9 cellular contexts compared by ENCODE assay signal in the genomic region with DNA sequence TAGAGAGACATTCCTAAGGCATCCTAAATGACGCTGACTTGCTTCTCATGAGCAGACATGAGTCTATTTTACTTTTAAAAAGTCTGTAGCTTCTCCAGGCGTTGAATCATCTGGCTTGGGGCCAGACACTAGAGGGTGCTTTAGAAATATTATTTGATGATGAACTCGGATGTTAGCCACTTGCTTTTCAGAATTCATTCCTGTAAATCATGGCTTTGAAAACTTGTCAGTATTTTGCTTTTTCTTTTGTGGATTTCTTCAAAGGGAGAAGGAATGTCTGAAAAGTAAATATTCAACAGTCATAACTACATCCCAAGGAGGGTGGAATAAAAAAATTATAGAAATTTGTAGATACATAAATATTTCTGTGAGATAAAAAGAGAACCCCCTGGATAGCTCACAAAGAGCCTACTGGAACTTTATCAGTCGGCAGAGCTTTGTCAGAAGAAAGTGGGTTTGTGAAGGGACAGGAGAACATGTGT.
DNase-seq lines count a peak whose midpoint lies in the region; ATAC-seq, FAIRE-seq and TF ChIP-seq lines count a peak whose summit lies in the region.
"Had no signal": no experiment of that assay in that cellular context is flagged by ENCODE, and none has a peak within 500 bp of the region (broad histone marks: within the 10 kb centered on the region; RNA-seq: fewer than 3 reads in every experiment).

No MANE protein-coding gene starts in this region.

- intact Hi-C loops in adrenal gland (cut with DNase I): no loop called here

- no peaks in the 10 kb centered on the region for H3K27me3 ChIP-seq in adrenal gland
- no peaks in the 10 kb centered on the region for H3K27me3 ChIP-seq in keratinocyte (ENCODE audit: control insufficient read depth, extremely low read depth, insufficient read depth, low read length)
- H3K27me3 ChIP-seq: BLaER1 treated with 17β-estradiol and CSF1 and Interleukin-3, amounts not matched to agents 10 nM and 100 nM had no signal

- dilution Hi-C loops in keratinocyte (cut with MboI; ENCODE audit: extremely low pct_ligation_motif_present, low sequenced_read_pairs): no loop called here

- peak in 5 of 6 experiments; percentile 5 to 31 (median 24) for TF ChIP-seq CTCF in adrenal gland (IDR thresholded peaks at IDR 0.05)
- peak in 1 of 3 experiments; percentile 20 for TF ChIP-seq CTCF in keratinocyte (optimal IDR thresholded peaks at IDR 0.05 in 1 of 3, IDR thresholded peaks at IDR 0.05 in 1 of 3, conservative IDR thresholded peaks at IDR 0.05 in 1 of 3; ENCODE audit: extremely low read depth in 1 of 3, insufficient read depth in 2 of 3, low read length in 3 of 3)

- no peaks in the 10 kb centered on the region for H4K20me1 ChIP-seq in keratinocyte (ENCODE audit: control insufficient read depth, extremely low read depth, insufficient read depth, low read length)
- H4K20me1 ChIP-seq: BLaER1 treated with 17β-estradiol and CSF1 and Interleukin-3, amounts not matched to agents 10 nM and 100 nM had no signal

- H3K27me3 Mint-ChIP-seq in activated T-helper 17 cell treated with anti-CD3 and anti-CD28 coated beads, Interleukin-2, amount 50 U/mL, for 72 hours: no peaks in the 10 kb centered on the region

- H3K9me3 ChIP-seq in adrenal gland (replicated peaks in 1 of 3): no peaks in the 10 kb centered on the region
- H3K9me3 ChIP-seq in keratinocyte (ENCODE audit: control insufficient read depth, low read depth, low read length): no peaks in the 10 kb centered on the region
- H3K9me3 ChIP-seq: BLaER1 treated with 17β-estradiol and CSF1 and Interleukin-3, amounts not matched to agents 10 nM and 100 nM had no signal

- ATAC-seq in activated T-helper 17 cell treated with anti-CD3 and anti-CD28 coated beads, Interleukin-2, amount 50 U/mL, for 72 hours (replicated peaks): no peak
- no peak for ATAC-seq in HG03175 (IDR thresholded peaks at IDR 0.05; ENCODE audit: unreplicated experiment)

- H3K27ac ChIP-seq in adrenal gland (no peak overlapping the region), keratinocyte (ENCODE audit: control insufficient read depth, insufficient read depth, low read length) (no peak overlapping the region)
- H3K27ac ChIP-seq: BLaER1 treated with 17β-estradiol and CSF1 and Interleukin-3, amounts not matched to agents 10 nM and 100 nM had no signal

- no peak for TF ChIP-seq POLR2A in adrenal gland (IDR thresholded peaks at IDR 0.05)

- no peak overlapping the region for H2AFZ ChIP-seq in keratinocyte (ENCODE audit: control insufficient read depth, low read length)

- no peaks in the 10 kb centered on the region for H3K79me2 ChIP-seq in keratinocyte (ENCODE audit: control insufficient read depth, insufficient read depth, low read length)

- no peak overlapping the region for H3K4me3 ChIP-seq in adrenal gland
- H3K4me3 ChIP-seq in keratinocyte (ENCODE audit: control insufficient read depth in 2 of 3, extremely low read depth in 1 of 3, insufficient read depth in 2 of 3, low read depth in 1 of 3, low read length in 3 of 3): no peak overlapping the region
- H3K4me3 ChIP-seq: BLaER1 treated with 17β-estradiol and CSF1 and Interleukin-3, amounts not matched to agents 10 nM and 100 nM had no signal

- WGBS in adrenal gland, 4 donors: 14 to 19% (median 17%) methylated on average over 4 of the region's 4 CpGs

- H3K4me1 Mint-ChIP-seq in activated T-helper 17 cell treated with anti-CD3 and anti-CD28 coated beads, Interleukin-2, amount 50 U/mL, for 72 hours: no peaks in the 10 kb centered on the region

- no peak overlapping the region for H3K4me2 ChIP-seq in keratinocyte (ENCODE audit: control insufficient read depth, extremely low read depth, insufficient read depth, low read depth, low read length)
- H3K4me2 ChIP-seq: BLaER1 treated with 17β-estradiol and CSF1 and Interleukin-3, amounts not matched to agents 10 nM and 100 nM had no signal

- H3K9ac ChIP-seq in keratinocyte (ENCODE audit: control insufficient read depth, extremely low read depth, insufficient read depth, low read length): no peak overlapping the region
- H3K9ac ChIP-seq: BLaER1 treated with 17β-estradiol and CSF1 and Interleukin-3, amounts not matched to agents 10 nM and 100 nM had no signal

- H3K9me3 Mint-ChIP-seq in activated T-helper 17 cell treated with anti-CD3 and anti-CD28 coated beads, Interleukin-2, amount 50 U/mL, for 72 hours: no peaks in the 10 kb centered on the region

- H3K4me3 Mint-ChIP-seq in activated T-helper 17 cell treated with anti-CD3 and anti-CD28 coated beads, Interleukin-2, amount 50 U/mL, for 72 hours: no peak overlapping the region

- peaks cover 0 to 20% of the 10 kb centered on the region in 2 donors for H3K4me1 ChIP-seq in adrenal gland (replicated peaks in 1 of 2)
- peaks cover 12% of the 10 kb centered on the region for H3K4me1 ChIP-seq in keratinocyte (ENCODE audit: control insufficient read depth, extremely low read depth, insufficient read depth, low read length)
- H3K4me1 ChIP-seq: BLaER1 treated with 17β-estradiol and CSF1 and Interleukin-3, amounts not matched to agents 10 nM and 100 nM had no signal

- no peaks in the 10 kb centered on the region for H3K36me3 Mint-ChIP-seq in activated T-helper 17 cell treated with anti-CD3 and anti-CD28 coated beads, Interleukin-2, amount 50 U/mL, for 72 hours (ENCODE audit: low read depth)

- no peaks in the 10 kb centered on the region for H3K9me1 ChIP-seq in keratinocyte (ENCODE audit: control insufficient read depth, extremely low read depth, insufficient read depth, low read length)

- DNase-seq in NCI-H524 (lab: John Stamatoyannopoulos, UW) (peak; percentile 31 to 72), NCI-H524 treated with DMSO at 0.1 percent for 48 hours (lab: John Stamatoyannopoulos, UW) (no peak), adrenal gland (peak; percentile 82 to 93 (median 88)), keratinocyte (ENCODE audit: low read depth, low spot score) (peak; percentile 19), urothelium cell line (ENCODE audit: low spot score) (peak; percentile 70), GM19239 (ENCODE audit: insufficient read length, low spot score) (no peak)

- H3K36me3 ChIP-seq in adrenal gland (replicated peaks in 1 of 2) (no peaks in the 10 kb centered on the region), keratinocyte (ENCODE audit: control insufficient read depth in 2 of 2, extremely low read depth in 1 of 2, insufficient read depth in 2 of 2, low read length in 2 of 2) (no peaks in the 10 kb centered on the region)
- H3K36me3 ChIP-seq: BLaER1 treated with 17β-estradiol and CSF1 and Interleukin-3, amounts not matched to agents 10 nM and 100 nM had no signal

- peak; percentile 66 for FAIRE-seq in keratinocyte (lab: Jason Lieb, UNC)
- FAIRE-seq in urothelium cell line (lab: Jason Lieb, UNC): no peak
- FAIRE-seq in GM19239 (lab: Jason Lieb, UNC): no peak

- no peak overlapping the region for H3K27ac Mint-ChIP-seq in activated T-helper 17 cell treated with anti-CD3 and anti-CD28 coated beads, Interleukin-2, amount 50 U/mL, for 72 hours

Comparison
In these comparisons a context has a peak if more than half of its experiments do, and no peak if none do; other contexts are left out.
1. DNase-seq: peak in NCI-H524 (2 of 2), adrenal gland (7 of 7), keratinocyte (single experiment) and urothelium cell line (single experiment); none in NCI-H524 treated with DMSO at 0.1 percent for 48 hours (single experiment) and GM19239 (single experiment).